8 cellular contexts compared by ENCODE assay signal in genomic region chr1:32989160-32989894, GRCh38. TPM values are rescaled to one million over a fixed set of nuclear protein-coding genes. Genes with fewer than 3 reads are reported as not detected.
DNase-seq lines count a peak whose midpoint lies in the region; ATAC-seq, FAIRE-seq and TF ChIP-seq lines count a peak whose summit lies in the region.

No MANE protein-coding gene starts in this region.

- H3K9ac ChIP-seq in liver (ENCODE audit: low read depth in 1 of 2, low read length in 2 of 2) (peak overlapping the region in 1 of 2 donors; percentile 16), HepG2 (ENCODE audit: insufficient read depth, low read depth, low read length) (no peak overlapping the region)

- TF ChIP-seq RAD21 in liver (IDR thresholded peaks at IDR 0.05), result no peak
- TF ChIP-seq RAD21 in HepG2 (CRISPR knock-in tag; IDR thresholded peaks at IDR 0.05), result no peak

- WGBS in liver, result 73% methylated on average over 6 of the region's 6 CpGs
- WGBS in HepG2 (ENCODE audit: low lambda C conversion rate), result 70% methylated on average over 6 of the region's 6 CpGs

- no peaks in the 10 kb centered on the region for H3K79me2 ChIP-seq in HepG2 (ENCODE audit: insufficient read depth, low read length)

- H3K4me3 ChIP-seq in liver (ENCODE audit: low read depth in 1 of 3, low read length in 3 of 3) (no peak overlapping the region), HepG2 (replicated peaks in 1 of 3; ENCODE audit: insufficient read depth in 1 of 3, low read depth in 2 of 3, low read length in 3 of 3) (no peak overlapping the region), WI38 (ENCODE audit: low read depth, low read length) (peak overlapping the region; percentile 4; the same call in 1 of the 2 replicates)

- intact Hi-C loops in HepG2 (cut with micrococcal nuclease; ENCODE audit: unreplicated experiment) (no loop called here), posterior vena cava (cut with DNase I) (no loop called here)

- no peak for FAIRE-seq in HepG2 (lab: Jason Lieb, UNC)
- no peak for FAIRE-seq in GM12891 (lab: Jason Lieb, UNC)

- in situ Hi-C loops in HepG2 (cut with HindIII; ENCODE audit: extremely low pct_ligation_motif_present, low pct_unique_long_range_greater_than_20kb), result no loop called here

- H2AFZ ChIP-seq in HepG2 (ENCODE audit: low read length), result no peak overlapping the region

- ATAC-seq in HepG2 (no peak), GM21515 (IDR thresholded peaks at IDR 0.05; ENCODE audit: unreplicated experiment) (no peak)

- no peaks in the 10 kb centered on the region for H4K20me1 ChIP-seq in HepG2 (ENCODE audit: insufficient read depth, low read length)

- H3K27ac ChIP-seq in liver (ENCODE audit: low read depth in 1 of 2, low read length in 2 of 2), result peak overlapping the region; percentile 58 to 70
- no peak overlapping the region for H3K27ac ChIP-seq in HepG2 (ENCODE audit: extremely low read length, insufficient read depth, low read length)

- H3K9me3 ChIP-seq in liver (ENCODE audit: control insufficient read depth in 4 of 4, low read length in 3 of 4) (no peaks in the 10 kb centered on the region), HepG2 (ENCODE audit: low read length) (no peaks in the 10 kb centered on the region)

- CTCF ChIA-PET in HepG2 (lab: Yijun Ruan, JAX; ENCODE audit: low intra/inter-chr PET ratio, low total read pairs), result no interaction called here

- no peaks in the 10 kb centered on the region for H3K36me3 ChIP-seq in liver (ENCODE audit: control insufficient read depth in 4 of 4, insufficient read depth in 3 of 4, low read depth in 1 of 4, low read length in 3 of 4)
- H3K36me3 ChIP-seq in HepG2 (replicated peaks in 1 of 2; ENCODE audit: control insufficient read depth in 1 of 2, insufficient read depth in 2 of 2, low read length in 2 of 2), result no peaks in the 10 kb centered on the region

- TF ChIP-seq EP300 in HepG2 (IDR thresholded peaks at IDR 0.05; ENCODE audit: low read depth in 2 of 2, low read length in 2 of 2) (no peak), HepG2 (CRISPR knock-in tag; IDR thresholded peaks at IDR 0.05; ENCODE audit: borderline replicate concordance) (no peak)

- H3K4me2 ChIP-seq in HepG2 (ENCODE audit: low read depth, low read length), result no peak overlapping the region

- TF ChIP-seq CTCF in liver (IDR thresholded peaks at IDR 0.05; ENCODE audit: low read depth, low read length, missing input control) (no peak), HepG2 (CRISPR knock-in tag; IDR thresholded peaks at IDR 0.05) (no peak), WI38 (IDR thresholded peaks at IDR 0.05; ENCODE audit: low read depth, low read length) (no peak)

- BruUV-seq in HepG2 (replicated peaks; lab: Mats Ljungman, UMichigan), result no TSS peak

- H3K4me1 ChIP-seq in liver (ENCODE audit: control insufficient read depth in 4 of 4, insufficient read depth in 4 of 4, low read length in 3 of 4), result peaks cover 0 to 8% (median 5%) of the 10 kb centered on the region in 4 donors
- H3K4me1 ChIP-seq in HepG2 (ENCODE audit: insufficient read depth, low read length), result peaks cover 15% of the 10 kb centered on the region

- POLR2A ChIA-PET in HepG2 (lab: Yijun Ruan, JAX), result interaction anchor here (1.3 kb wide), 1 partner anchor 24 kb away, joined by 3 read pairs; no protein-coding TSS in a partner anchor

- H3K27me3 ChIP-seq in liver (ENCODE audit: control insufficient read depth in 4 of 4, insufficient read depth in 4 of 4, low read length in 3 of 4) (no peaks in the 10 kb centered on the region), HepG2 (ENCODE audit: control insufficient read depth in 1 of 2, insufficient read depth in 2 of 2, low read length in 2 of 2) (no peaks in the 10 kb centered on the region)

- DNase-seq in HepG2 (ENCODE audit: low spot score) (no peak), fibroblast of peridontal ligament (ENCODE audit: extremely low read depth) (peak; percentile 98), posterior vena cava (ENCODE audit: low spot score) (peak; percentile 93), NCI-H2081 treated with DMSO at 0.1 percent for 48 hours (lab: John Stamatoyannopoulos, UW) (no peak), GM12891 (ENCODE audit: insufficient read length, low spot score) (no peak)

- TF ChIP-seq POLR2A in HepG2 (IDR thresholded peaks at IDR 0.05; ENCODE audit: insufficient read depth in 1 of 2, low read depth in 2 of 2, low read length in 2 of 2), result no peak
- no peak for TF ChIP-seq POLR2A in GM12891 (IDR thresholded peaks at IDR 0.05; ENCODE audit: low read depth, low read length)

TF ChIP-seq in liver, 16 proteins besides CTCF, POLR2A, EP300 and RAD21 (continues in another document):
- no peak for TF ChIP-seq EGR1 (IDR thresholded peaks at IDR 0.05; ENCODE audit: low read depth in 2 of 2)
- TF ChIP-seq GABPA (IDR thresholded peaks at IDR 0.05 in 1 of 2, conservative IDR thresholded peaks at IDR 0.05 in 1 of 2), result no peak

TF ChIP-seq in HepG2, 621 proteins besides CTCF, POLR2A, EP300 and RAD21 (continues in another document):
- TF ChIP-seq ZNF75D (CRISPR knock-in tag; IDR thresholded peaks at IDR 0.05; ENCODE audit: borderline replicate concordance), result no peak
- TF ChIP-seq DDIT3 (CRISPR knock-in tag; IDR thresholded peaks at IDR 0.05), result no peak
- no peak for TF ChIP-seq ZMAT3 (CRISPR knock-in tag; conservative IDR thresholded peaks at IDR 0.05)

TF ChIP-seq in GM12891, 5 proteins besides CTCF, POLR2A, EP300 and RAD21:
- TF ChIP-seq SPI1 (IDR thresholded peaks at IDR 0.05; ENCODE audit: low read depth, low read length) (no peak), POLR2AphosphoS5 (IDR thresholded peaks at IDR 0.05; ENCODE audit: low read depth, low read length) (no peak), PAX5 (IDR thresholded peaks at IDR 0.05; ENCODE audit: insufficient read depth, low read length, severe bottlenecking) (no peak), POU2F2 (IDR thresholded peaks at IDR 0.05; ENCODE audit: low read depth, low read length) (no peak), TAF1 (IDR thresholded peaks at IDR 0.05; ENCODE audit: low read depth, low read length) (no peak)

RNA-seq across cellular contexts. Expression of gene RNF19B, which starts 24.7 kb away (rescaled TPM):
- total RNA-seq in liver (1 to 10 TPM; 5.6 to 8.3 TPM), HepG2 (2016; rRNA removed; fragmentation: Illumina TruSeq; extraction: Trizol) (15.3 and 16.3 TPM in 2 replicates), posterior vena cava (100 to 1,000 TPM in 1 of 2 donors, 10 to 100 TPM in 1; 40.3 to 101 TPM)
- polyA plus RNA-seq in liver (1 to 10 TPM; 2.2 to 4.4 TPM), HepG2 (2011; rRNA removed) (20.9 and 22.5 TPM in 2 replicates)
- total RNA-seq in HepG2 (2016; cell fraction: cytosol; rRNA removed; fragmentation: Illumina TruSeq; extraction: Trizol; ENCODE audit: low read depth), result 14.7 and 15.7 TPM in 2 replicates
- 14.5 and 14.7 TPM in 2 replicates for total RNA-seq in HepG2 (2016; cell fraction: insoluble cytoplasmic fraction; rRNA removed; fragmentation: Illumina TruSeq; extraction: Trizol)
- total RNA-seq in HepG2 (2016; cell fraction: membrane; rRNA removed; fragmentation: Illumina TruSeq; extraction: Trizol), result 22.4 and 23.5 TPM in 2 replicates
- 7.6 and 10.7 TPM in 2 replicates for total RNA-seq in HepG2 (2016; cell fraction: nucleus; rRNA removed; fragmentation: Illumina TruSeq; extraction: Trizol)
- 20.2 and 22.7 TPM in 2 replicates for polyA plus RNA-seq in HepG2 (2011; cell fraction: cytosol; rRNA removed)
- polyA plus RNA-seq in HepG2 (2011; cell fraction: nucleus; rRNA removed), result 11.4 and 11.8 TPM in 2 replicates
- polyA plus RNA-seq in HepG2 (2012), result 10.1 and 14.4 TPM in 2 replicates
- polyA plus RNA-seq in HepG2 (2016; cell fraction: cytosol; fragmentation: Illumina TruSeq; extraction: Trizol; ENCODE audit: low read depth), result 9.8 and 10.0 TPM in 2 replicates
- polyA plus RNA-seq in HepG2 (2016; cell fraction: insoluble cytoplasmic fraction; fragmentation: Illumina TruSeq; extraction: Trizol; ENCODE audit: low read depth), result 17.6 and 20.6 TPM in 2 replicates
- polyA plus RNA-seq in HepG2 (2016; cell fraction: membrane; fragmentation: Illumina TruSeq; extraction: Trizol; ENCODE audit: low read depth), result 19.3 and 20.2 TPM in 2 replicates
- 13.4 and 15.4 TPM in 2 replicates for polyA plus RNA-seq in HepG2 (2016; cell fraction: nucleus; fragmentation: Illumina TruSeq; extraction: Trizol; ENCODE audit: insufficient read depth, low read depth)
- polyA minus RNA-seq in HepG2 (2011; rRNA and poly(A)+ RNA removed; ENCODE audit: low replicate concordance), result 14.9 and 40.6 TPM in 2 replicates
- polyA minus RNA-seq in HepG2 (2011; cell fraction: cytosol; rRNA and poly(A)+ RNA removed), result 18.2 and 22.4 TPM in 2 replicates
- 13.1 and 17.9 TPM in 2 replicates for polyA minus RNA-seq in HepG2 (2011; cell fraction: nucleus; rRNA and poly(A)+ RNA removed)
- 19.3 TPM for polyA plus RNA-seq in GM12891 (2012; ENCODE audit: low read depth, missing spikeins)

RNA-seq across cellular contexts. Expression of gene AK2, which starts 47.4 kb away (rescaled TPM):
- total RNA-seq in liver (100 to 1,000 TPM in 1 of 2 donors, 10 to 100 TPM in 1; 34.2 to 181 TPM), HepG2 (2016; rRNA removed; fragmentation: Illumina TruSeq; extraction: Trizol) (188 and 241 TPM in 2 replicates), posterior vena cava (10 to 100 TPM; 82.4 to 83.9 TPM)
- polyA plus RNA-seq in liver (100 to 1,000 TPM; 101 to 128 TPM), HepG2 (2011; rRNA removed) (163 and 170 TPM in 2 replicates)
- total RNA-seq in HepG2 (2016; cell fraction: cytosol; rRNA removed; fragmentation: Illumina TruSeq; extraction: Trizol; ENCODE audit: low read depth), result 52.1 and 74.6 TPM in 2 replicates
- 187 and 275 TPM in 2 replicates for total RNA-seq in HepG2 (2016; cell fraction: insoluble cytoplasmic fraction; rRNA removed; fragmentation: Illumina TruSeq; extraction: Trizol)
- total RNA-seq in HepG2 (2016; cell fraction: membrane; rRNA removed; fragmentation: Illumina TruSeq; extraction: Trizol), result 66.1 and 71.1 TPM in 2 replicates
- total RNA-seq in HepG2 (2016; cell fraction: nucleus; rRNA removed; fragmentation: Illumina TruSeq; extraction: Trizol), result 105 and 106 TPM in 2 replicates
- polyA plus RNA-seq in HepG2 (2011; cell fraction: cytosol; rRNA removed), result 225 and 227 TPM in 2 replicates
- 171 and 188 TPM in 2 replicates for polyA plus RNA-seq in HepG2 (2011; cell fraction: nucleus; rRNA removed)
- 124 and 158 TPM in 2 replicates for polyA plus RNA-seq in HepG2 (2012)
- polyA plus RNA-seq in HepG2 (2016; cell fraction: cytosol; fragmentation: Illumina TruSeq; extraction: Trizol; ENCODE audit: low read depth), result 51.9 and 61.1 TPM in 2 replicates
- 273 and 291 TPM in 2 replicates for polyA plus RNA-seq in HepG2 (2016; cell fraction: insoluble cytoplasmic fraction; fragmentation: Illumina TruSeq; extraction: Trizol; ENCODE audit: low read depth)
- 58.4 and 63.7 TPM in 2 replicates for polyA plus RNA-seq in HepG2 (2016; cell fraction: membrane; fragmentation: Illumina TruSeq; extraction: Trizol; ENCODE audit: low read depth)
- polyA plus RNA-seq in HepG2 (2016; cell fraction: nucleus; fragmentation: Illumina TruSeq; extraction: Trizol; ENCODE audit: insufficient read depth, low read depth), result 152 and 193 TPM in 2 replicates
- polyA minus RNA-seq in HepG2 (2011; rRNA and poly(A)+ RNA removed; ENCODE audit: low replicate concordance), result 55.0 and 146 TPM in 2 replicates
- polyA minus RNA-seq in HepG2 (2011; cell fraction: cytosol; rRNA and poly(A)+ RNA removed), result 54.3 and 66.4 TPM in 2 replicates
- polyA minus RNA-seq in HepG2 (2011; cell fraction: nucleus; rRNA and poly(A)+ RNA removed), result 96.8 and 148 TPM in 2 replicates
- 196 TPM for polyA plus RNA-seq in GM12891 (2012; ENCODE audit: low read depth, missing spikeins)

Comparison
In these comparisons a context has a peak if more than half of its experiments do, and no peak if none do; other contexts are left out.
1. DNase-seq: peak in fibroblast of peridontal ligament (single experiment) and posterior vena cava (single experiment); none in HepG2 (single experiment), NCI-H2081 treated with DMSO at 0.1 percent for 48 hours (single experiment) and GM12891 (single experiment).